Comparison of ENCODE assay signal across 11 cellular contexts in genomic region chr20:37385176-37385575, GRCh38. TPM values are rescaled to one million over a fixed set of nuclear protein-coding genes. Genes with fewer than 3 reads are reported as not detected.
DNase-seq lines count a peak whose midpoint lies in the region; ATAC-seq, FAIRE-seq and TF ChIP-seq lines count a peak whose summit lies in the region.
"Had no signal": no experiment of that assay in that cellular context is flagged by ENCODE, and none has a peak within 500 bp of the region (broad histone marks: within the 10 kb centered on the region; RNA-seq: fewer than 3 reads in every experiment).

No MANE protein-coding gene starts in this region.

- TF ChIP-seq CTCF in left ventricle myocardium inferior (IDR thresholded peaks at IDR 0.05; ENCODE audit: borderline replicate concordance): no peak
- TF ChIP-seq CTCF in heart right ventricle (IDR thresholded peaks at IDR 0.05): no peak
- no peak for TF ChIP-seq CTCF in VCaP (conservative IDR thresholded peaks at IDR 0.05)
- TF ChIP-seq CTCF in esophagus muscularis mucosa (IDR thresholded peaks at IDR 0.05): no peak

- H3K27me3 ChIP-seq in left ventricle myocardium inferior (ENCODE audit: low read depth): peaks cover 4% of the 10 kb centered on the region
- no peaks in the 10 kb centered on the region for H3K27me3 ChIP-seq in heart right ventricle
- H3K27me3 ChIP-seq in esophagus muscularis mucosa: no peaks in the 10 kb centered on the region
- H3K27me3 ChIP-seq: BE2C had no signal

- DNase-seq in left ventricle myocardium inferior (no peak), heart right ventricle (no peak), islet precursor cell (peak; percentile 42), urothelium cell line (ENCODE audit: low spot score) (no peak), esophagus muscularis mucosa (ENCODE audit: extremely low spot score) (no peak), NCI-H1417 (lab: John Stamatoyannopoulos, UW) (no peak)
- DNase-seq in activated effector memory CD4-positive, alpha-beta T cell treated with anti-CD3 and anti-CD28 coated beads, Interleukin-2, amount 50 U/mL, for 16 hours: no peak
- DNase-seq: GDM1, NCI-H226 had no signal

- intact Hi-C loops in left ventricle myocardium inferior (cut with micrococcal nuclease) (loop anchor here (5.0 to 10.0 kb wide), 2 partner anchors 108 to 150 kb away; no protein-coding TSS in a partner anchor), heart right ventricle (cut with DNase I) (loop anchor here in 9 of 10 donors (2.0 to 10.0 kb wide), 10 partner anchors 108 to 190 kb away; no protein-coding TSS in a partner anchor), esophagus muscularis mucosa (cut with DNase I) (loop anchor here (2.0 kb wide), 1 partner anchor 142 kb away; the partner anchor contains the start of gene BLCAP)

- H3K9me3 ChIP-seq in left ventricle myocardium inferior (replicated peaks): no peaks in the 10 kb centered on the region
- H3K9me3 ChIP-seq in heart right ventricle: no peaks in the 10 kb centered on the region
- H3K9me3 ChIP-seq in esophagus muscularis mucosa: no peaks in the 10 kb centered on the region
- H3K9me3 ChIP-seq: BE2C had no signal

- H3K4me3 ChIP-seq in left ventricle myocardium inferior: peak overlapping the region; percentile 69
- H3K4me3 ChIP-seq in heart right ventricle: peak overlapping the region in 3 of 10 donors; percentile 58 to 60 (median 59)
- H3K4me3 ChIP-seq in esophagus muscularis mucosa: peak overlapping the region in 2 of 4 donors; percentile 47 to 66

- WGBS in heart right ventricle, 2 donors: 87% methylated on average over 17 of the region's 17 CpGs
- WGBS in esophagus muscularis mucosa: 86% methylated on average over 13 of the region's 17 CpGs

- H3K36me3 ChIP-seq in left ventricle myocardium inferior: no peaks in the 10 kb centered on the region
- peaks cover 0 to 22% (median 0%) of the 10 kb centered on the region in 9 donors for H3K36me3 ChIP-seq in heart right ventricle
- peaks cover 6 to 48% (median 27%) of the 10 kb centered on the region in 4 donors for H3K36me3 ChIP-seq in esophagus muscularis mucosa
- H3K36me3 ChIP-seq: BE2C had no signal

- H3K27ac ChIP-seq in left ventricle myocardium inferior (replicated peaks): no peak overlapping the region
- H3K27ac ChIP-seq in heart right ventricle: no peak overlapping the region
- peak overlapping the region; percentile 2; the same call in 1 of the 2 replicates for H3K27ac ChIP-seq in VCaP
- no peak overlapping the region for H3K27ac ChIP-seq in esophagus muscularis mucosa (replicated peaks in 1 of 4)

- no peak for TF ChIP-seq POLR2A in esophagus muscularis mucosa (IDR thresholded peaks at IDR 0.05; ENCODE audit: low read depth)

- FAIRE-seq in urothelium cell line (lab: Jason Lieb, UNC): peak; percentile 13

- no peak for ATAC-seq in heart right ventricle

- H3K4me1 ChIP-seq in left ventricle myocardium inferior (peaks cover 15% of the 10 kb centered on the region), heart right ventricle (peaks cover 0 to 20% (median 5%) of the 10 kb centered on the region in 9 donors), esophagus muscularis mucosa (peaks cover 9 to 25% (median 18%) of the 10 kb centered on the region in 4 donors)

- no peak for TF ChIP-seq EP300 in esophagus muscularis mucosa (IDR thresholded peaks at IDR 0.05)

RNA-seq across cellular contexts. Expression of gene SRC, which starts 39.2 kb away (rescaled TPM):
- total RNA-seq in left ventricle myocardium inferior: 4.2 TPM
- total RNA-seq in heart right ventricle: 10 to 100 TPM in 1 of 10 donors, 1 to 10 TPM in 9; 1.9 to 10.8 (median 3.6) TPM
- 1 to 10 TPM; 4.7 to 5.2 TPM for polyA plus RNA-seq in heart right ventricle
- total RNA-seq in esophagus muscularis mucosa: 10 to 100 TPM; 27.5 to 52.2 (median 42.3) TPM
